ENCODE assay signal across 9 cellular contexts in genomic region chr1:45552309-45552708, GRCh38. TPM values are rescaled to one million over a fixed set of nuclear protein-coding genes. Genes with fewer than 3 reads are reported as not detected.
DNase-seq lines count a peak whose midpoint lies in the region; ATAC-seq and TF ChIP-seq lines count a peak whose summit lies in the region.
"Had no signal": no experiment of that assay in that cellular context is flagged by ENCODE, and none has a peak within 500 bp of the region (broad histone marks: within the 10 kb centered on the region; RNA-seq: fewer than 3 reads in every experiment).

No MANE protein-coding gene starts in this region.

- H3K27ac Mint-ChIP-seq in glutamatergic neuron (ENCODE audit: unreplicated experiment) = peak overlapping the region; percentile 10

- H3K4me3 ChIP-seq in Panc1 (ENCODE audit: low read depth in 2 of 2, low read length in 2 of 2) = peak overlapping the region; percentile 90 to 93; a peak in 3 of 4 replicates

- intact Hi-C loops in Panc1 (cut with micrococcal nuclease; ENCODE audit: unreplicated experiment) = no loop called here

- POLR2A ChIA-PET in Panc1 (lab: Charles Lee) = no interaction called here

- in situ Hi-C loops in Panc1 (cut with HindIII; ENCODE audit: low pct_unique_long_range_greater_than_20kb, low sequenced_read_pairs) = no loop called here

- H3K9me3 Mint-ChIP-seq in glutamatergic neuron (ENCODE audit: unreplicated experiment) = peaks cover 4% of the 10 kb centered on the region
- H3K9me3 Mint-ChIP-seq: central memory CD8-positive, alpha-beta T cell had no signal

- H3K4me3 Mint-ChIP-seq in glutamatergic neuron (ENCODE audit: unreplicated experiment) = peak overlapping the region; percentile 82

- no peak for ATAC-seq in Panc1

- peaks cover 11% of the 10 kb centered on the region for H3K4me1 Mint-ChIP-seq in glutamatergic neuron (ENCODE audit: low read depth, unreplicated experiment)

- no peaks in the 10 kb centered on the region for H3K36me3 Mint-ChIP-seq in glutamatergic neuron (ENCODE audit: unreplicated experiment)

- peaks cover 6% of the 10 kb centered on the region for H3K27me3 Mint-ChIP-seq in glutamatergic neuron (ENCODE audit: unreplicated experiment)
- H3K27me3 Mint-ChIP-seq: central memory CD8-positive, alpha-beta T cell had no signal

- H3K27ac ChIP-seq in Panc1 (ENCODE audit: low read length) = peak overlapping the region; percentile 97; the same call in 1 of the 2 replicates

- peak; percentile 10 for DNase-seq in stimulated activated CD4-positive, alpha-beta T cell treated with anti-CD3 and anti-CD28 coated beads, Interleukin-1b, Interleukin-23, amount 100 ng/mL, for 48 hours
- no peak for DNase-seq in stimulated activated CD4-positive, alpha-beta T cell treated with anti-CD3 and anti-CD28 coated beads, Interleukin-4, amount 100 ng/mL, for 24 hours
- DNase-seq in Panc1 (ENCODE audit: low read depth, low spot score) = no peak
- DNase-seq in glutamatergic neuron = no peak
- peak; percentile 59 for DNase-seq in ureter (ENCODE audit: low spot score)
- DNase-seq in SW480 (ENCODE audit: low spot score) = no peak
- no peak for DNase-seq in islet precursor cell
- DNase-seq in OCI-M1 (lab: John Stamatoyannopoulos, UW) = no peak

- CTCF ChIA-PET in Panc1 (lab: Charles Lee) = no interaction called here

- H3K9me3 ChIP-seq in Panc1 (ENCODE audit: control insufficient read depth, insufficient read depth, low read depth, low read length) = no peaks in the 10 kb centered on the region

- no peaks in the 10 kb centered on the region for H3K27me3 ChIP-seq in Panc1 (ENCODE audit: control insufficient read depth, insufficient read depth, low read length)

- TF ChIP-seq CTCF in Panc1 (IDR thresholded peaks at IDR 0.05) (no peak), glutamatergic neuron (IDR thresholded peaks at IDR 0.05; ENCODE audit: partially characterized antibody, unreplicated experiment) (no peak)

- peaks cover 19% of the 10 kb centered on the region for H3K4me1 ChIP-seq in Panc1 (ENCODE audit: control insufficient read depth, insufficient read depth, low read length)

- H3K36me3 ChIP-seq in Panc1 (ENCODE audit: control insufficient read depth, insufficient read depth, low read length) = no peaks in the 10 kb centered on the region; the same call in 1 of the 2 replicates

- BruUV-seq in Panc1 (replicated peaks; lab: Mats Ljungman, UMichigan) = no TSS peak

RNA-seq across cellular contexts. Expression of gene AKR1A1, which starts 1.7 kb away (rescaled TPM):
- 142 TPM for total RNA-seq in Panc1 (2021; ENCODE audit: unreplicated experiment)
- 132 TPM for polyA plus RNA-seq in Panc1 (2012; ENCODE audit: insufficient read length)
- 182 TPM for total RNA-seq in glutamatergic neuron (ENCODE audit: unreplicated experiment)
- 120 TPM for total RNA-seq in ureter

RNA-seq across cellular contexts. Expression of gene PRDX1, which starts 30.6 kb away (rescaled TPM):
- total RNA-seq in Panc1 (2021; ENCODE audit: unreplicated experiment) (719 TPM), glutamatergic neuron (ENCODE audit: unreplicated experiment) (1,754 TPM), ureter (351 TPM)
- 654 TPM for polyA plus RNA-seq in Panc1 (2012; ENCODE audit: insufficient read length)

RNA-seq across cellular contexts. Expression of gene NASP, which starts 31.5 kb away (rescaled TPM):
- total RNA-seq in Panc1 (2021; ENCODE audit: unreplicated experiment) (193 TPM), glutamatergic neuron (ENCODE audit: unreplicated experiment) (139 TPM), ureter (82.1 TPM)
- 147 TPM for polyA plus RNA-seq in Panc1 (2012; ENCODE audit: insufficient read length)

RNA-seq across cellular contexts. Expression of gene MMACHC, which starts 52.2 kb away (rescaled TPM):
- total RNA-seq in Panc1 (2021; ENCODE audit: unreplicated experiment) (10.7 TPM), glutamatergic neuron (ENCODE audit: unreplicated experiment) (2.5 TPM), ureter (9.7 TPM)
- polyA plus RNA-seq in Panc1 (2012; ENCODE audit: insufficient read length) = 7.3 TPM

RNA-seq across cellular contexts. Expression of gene CCDC163, which starts 52.4 kb away (rescaled TPM):
- total RNA-seq in Panc1 (2021; ENCODE audit: unreplicated experiment) = 3.3 TPM
- polyA plus RNA-seq in Panc1 (2012; ENCODE audit: insufficient read length) = 1.1 TPM
- 9.8 TPM for total RNA-seq in glutamatergic neuron (ENCODE audit: unreplicated experiment)
- 3.2 TPM for total RNA-seq in ureter

Comparison
In these comparisons a context has a peak if more than half of its experiments do, and no peak if none do; other contexts are left out.
1. DNase-seq: peak in stimulated activated CD4-positive, alpha-beta T cell treated with anti-CD3 and anti-CD28 coated beads, Interleukin-1b, Interleukin-23, amount 100 ng/mL, for 48 hours (single experiment) and ureter (single experiment); none in stimulated activated CD4-positive, alpha-beta T cell treated with anti-CD3 and anti-CD28 coated beads, Interleukin-4, amount 100 ng/mL, for 24 hours (single experiment), Panc1 (single experiment), glutamatergic neuron (single experiment), SW480 (single experiment), islet precursor cell (single experiment) and OCI-M1 (single experiment).